In the genomic region with DNA sequence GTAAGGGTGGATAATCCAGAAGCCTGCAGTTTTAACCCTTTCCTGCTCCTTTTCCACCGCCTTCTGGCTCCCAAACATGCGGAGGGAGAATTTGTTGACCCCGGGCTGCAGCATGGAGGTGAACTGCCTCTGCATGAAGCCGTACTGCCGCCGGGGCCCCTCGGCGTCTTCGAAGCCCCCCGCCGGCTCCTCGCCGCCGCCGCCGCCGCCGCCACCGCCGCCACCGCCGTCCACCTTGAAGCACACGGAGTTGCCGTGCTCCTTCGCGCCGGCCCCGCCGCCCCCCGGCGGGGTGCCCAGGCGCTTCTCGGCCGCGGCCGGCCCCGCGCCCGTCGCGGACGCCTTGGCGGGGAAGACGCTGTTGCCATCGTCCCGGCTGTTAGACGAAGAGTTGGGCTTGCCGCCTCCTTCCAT, we compare ENCODE assay signal across 16 cellular contexts. TPM values are rescaled to one million over a fixed set of nuclear protein-coding genes. Genes with fewer than 3 reads are reported as not detected.
DNase-seq lines count a peak whose midpoint lies in the region; ATAC-seq and TF ChIP-seq lines count a peak whose summit lies in the region.
"Had no signal": no experiment of that assay in that cellular context is flagged by ENCODE, and none has a peak within 500 bp of the region (broad histone marks: within the 10 kb centered on the region; RNA-seq: fewer than 3 reads in every experiment).

No MANE protein-coding gene starts in this region.

- no peaks in the 10 kb centered on the region for H3K9me3 Mint-ChIP-seq in nephron progenitor cell

- H3K4me1 ChIP-seq in heart right ventricle: peaks cover 5 to 13% (median 10%) of the 10 kb centered on the region in 9 donors
- peaks cover 11% of the 10 kb centered on the region for H3K4me1 ChIP-seq in vagina

- H3K9me3 ChIP-seq in heart right ventricle (no peaks in the 10 kb centered on the region), vagina (no peaks in the 10 kb centered on the region)
- H3K9me3 ChIP-seq: uterus had no signal

- peaks cover 15% of the 10 kb centered on the region for H3K4me1 Mint-ChIP-seq in nephron progenitor cell

- ATAC-seq in heart right ventricle (peak in 1 of 8 donors; percentile 37), HG03469 (IDR thresholded peaks at IDR 0.05; ENCODE audit: unreplicated experiment) (no peak)

- H3K36me3 Mint-ChIP-seq in nephron progenitor cell (ENCODE audit: low read depth): no peaks in the 10 kb centered on the region

- TF ChIP-seq CTCF in heart right ventricle (IDR thresholded peaks at IDR 0.05): no peak
- no peak for TF ChIP-seq CTCF in coronary artery (IDR thresholded peaks at IDR 0.05)
- no peak for TF ChIP-seq CTCF in nephron progenitor cell (IDR thresholded peaks at IDR 0.05)
- TF ChIP-seq CTCF in vagina (IDR thresholded peaks at IDR 0.05): no peak

- H3K27ac Mint-ChIP-seq in nephron progenitor cell: no peak overlapping the region
- H3K27ac Mint-ChIP-seq: activated CD4-positive, alpha-beta memory T cell treated with anti-CD3 and anti-CD28 coated beads for 36 hours had no signal

- H3K36me3 ChIP-seq in heart right ventricle (no peaks in the 10 kb centered on the region), vagina (no peaks in the 10 kb centered on the region)
- H3K36me3 ChIP-seq: uterus had no signal

- intact Hi-C loops in heart right ventricle (cut with DNase I): loop anchor here in 4 of 10 donors (2.0 to 10.0 kb wide), 3 partner anchors 657 to 741 kb away; no protein-coding TSS in a partner anchor
- intact Hi-C loops in cardiac septum (cut with DNase I): no loop called here
- intact Hi-C loops in vagina (cut with DNase I): no loop called here

- TF ChIP-seq POLR2A in vagina (IDR thresholded peaks at IDR 0.05): no peak

- DNase-seq in heart right ventricle (no peak), cardiac septum (ENCODE audit: low spot score) (no peak), coronary artery (ENCODE audit: low spot score) (no peak), nephron progenitor cell (no peak), vagina (ENCODE audit: extremely low spot score in 2 of 2) (no peak), SHP77 treated with DMSO at 0.1 percent for 48 hours (lab: John Stamatoyannopoulos, UW) (no peak), T-helper 9 cell (no peak)
- DNase-seq: DMS79 treated with DMSO at 0.1 percent for 48 hours, HCEC 1CT had no signal

- H3K4me3 ChIP-seq in heart right ventricle: peak overlapping the region in 9 of 10 donors; percentile 10 to 27 (median 20)
- H3K4me3 ChIP-seq in coronary artery: peak overlapping the region; percentile 56
- peak overlapping the region; percentile 31 to 40 for H3K4me3 ChIP-seq in vagina
- H3K4me3 ChIP-seq: uterus had no signal

- WGBS in heart right ventricle, 2 donors: 2 to 3% methylated on average over 47 to 48 of the region's 48 CpGs

- H3K27ac ChIP-seq in heart right ventricle (no peak overlapping the region), coronary artery (no peak overlapping the region), vagina (no peak overlapping the region)
- H3K27ac ChIP-seq: uterus had no signal

- peak overlapping the region; percentile 71 for H3K4me3 Mint-ChIP-seq in nephron progenitor cell
- H3K4me3 Mint-ChIP-seq: activated CD4-positive, alpha-beta memory T cell treated with anti-CD3 and anti-CD28 coated beads for 36 hours had no signal

- H3K27me3 ChIP-seq in heart right ventricle: peaks cover 6 to 84% (median 44%) of the 10 kb centered on the region in 7 donors
- no peaks in the 10 kb centered on the region for H3K27me3 ChIP-seq in vagina

- peaks cover 60% of the 10 kb centered on the region for H3K27me3 Mint-ChIP-seq in nephron progenitor cell (ENCODE audit: low read depth, poor library complexity)

RNA-seq across cellular contexts. Expression of a gene that starts 0.5 kb away (rescaled TPM):
- total RNA-seq in heart right ventricle (under 1 TPM in 7 of 10 donors, not detected in 3; 0.05 to 0.12 (median 0.07) TPM), cardiac septum (not detected), vagina (not detected)
- under 1 TPM; 0.07 to 0.20 TPM for polyA plus RNA-seq in heart right ventricle
- total RNA-seq: activated CD4-positive, alpha-beta memory T cell treated with anti-CD3 and anti-CD28 coated beads for 36 hours; endothelial cell of umbilical vein; kidney epithelial cell; posterior vena cava had no signal
- polyA plus RNA-seq: AG04450, endothelial cell of umbilical vein had no signal
